In genomic region chr14:105282098-105282725, GRCh38 we compare ENCODE assay signal across 1 cellular context.
TF ChIP-seq lines count a peak whose summit lies in the region.

No MANE protein-coding gene starts in this region.

TF ChIP-seq in A549, 52 proteins besides CTCF, POLR2A, EP300 and RAD21 (continued from another document):
- TF ChIP-seq PBX3 (IDR thresholded peaks at IDR 0.05) (no peak), BCL3 (IDR thresholded peaks at IDR 0.05) (no peak), TFCP2L1 (CRISPR knock-in tag; IDR thresholded peaks at IDR 0.05) (no peak), NR3C1 (IDR thresholded peaks at IDR 0.05) (no peak), ATOH8 (CRISPR knock-in tag; IDR thresholded peaks at IDR 0.05; ENCODE audit: low read depth) (no peak), HES2 (IDR thresholded peaks at IDR 0.05) (no peak), CHD4 (IDR thresholded peaks at IDR 0.05; ENCODE audit: borderline replicate concordance) (no peak), PHF8 (IDR thresholded peaks at IDR 0.05; ENCODE audit: borderline replicate concordance, low read depth) (no peak)
